In genomic region chr11:113587318-113587739, GRCh38 we compare ENCODE assay signal across 11 cellular contexts.
DNase-seq lines count a peak whose midpoint lies in the region; ATAC-seq and TF ChIP-seq lines count a peak whose summit lies in the region.
"Had no signal": no experiment of that assay in that cellular context is flagged by ENCODE, and none has a peak within 500 bp of the region (broad histone marks: within the 10 kb centered on the region; RNA-seq: fewer than 3 reads in every experiment).

No MANE protein-coding gene starts in this region.

- peak overlapping the region; percentile 76 for H3K27ac Mint-ChIP-seq in activated CD4-positive, alpha-beta memory T cell treated with anti-CD3 and anti-CD28 coated beads for 36 hours
- H3K27ac Mint-ChIP-seq: CD8-positive, alpha-beta T cell had no signal

- H3K27me3 ChIP-seq in body of pancreas = no peaks in the 10 kb centered on the region
- H3K27me3 ChIP-seq: SJCRH30 had no signal

- H3K36me3 Mint-ChIP-seq in activated CD4-positive, alpha-beta memory T cell treated with anti-CD3 and anti-CD28 coated beads for 36 hours = no peaks in the 10 kb centered on the region
- H3K36me3 Mint-ChIP-seq: CD8-positive, alpha-beta T cell had no signal

- TF ChIP-seq CTCF in body of pancreas (IDR thresholded peaks at IDR 0.05) = no peak

- H3K4me3 ChIP-seq in body of pancreas = no peak overlapping the region
- H3K4me3 ChIP-seq: SJCRH30 had no signal

- H3K4me3 Mint-ChIP-seq in activated CD4-positive, alpha-beta memory T cell treated with anti-CD3 and anti-CD28 coated beads for 36 hours = no peak overlapping the region
- H3K4me3 Mint-ChIP-seq: CD8-positive, alpha-beta T cell had no signal

- ATAC-seq in HG02981 (IDR thresholded peaks at IDR 0.05; ENCODE audit: unreplicated experiment) = peak; percentile 85
- no peak for ATAC-seq in body of pancreas
- ATAC-seq: CD8-positive, alpha-beta T cell had no signal

- POLR2A ChIA-PET in activated CD4-positive, alpha-beta memory T cell treated with anti-CD3 and anti-CD28 coated beads for 36 hours (lab: Charles Lee) = interaction anchor here (0.9 to 1.3 kb wide), 2 partner anchors 9 to 149 kb away, joined by 3 read pairs; no protein-coding TSS in a partner anchor

- WGBS in body of pancreas, 2 donors = 78 to 81% methylated on average over 4 of the region's 4 CpGs

- H3K27ac ChIP-seq in body of pancreas = no peak overlapping the region
- H3K27ac ChIP-seq: SJCRH30 had no signal

- peaks cover 16% of the 10 kb centered on the region for H3K4me1 Mint-ChIP-seq in activated CD4-positive, alpha-beta memory T cell treated with anti-CD3 and anti-CD28 coated beads for 36 hours (ENCODE audit: low read depth)

- TF ChIP-seq POLR2A in body of pancreas (IDR thresholded peaks at IDR 0.05) = no peak

- no peaks in the 10 kb centered on the region for H3K9me3 Mint-ChIP-seq in activated CD4-positive, alpha-beta memory T cell treated with anti-CD3 and anti-CD28 coated beads for 36 hours
- H3K9me3 Mint-ChIP-seq: CD8-positive, alpha-beta T cell had no signal

- intact Hi-C loops in activated CD4-positive, alpha-beta memory T cell treated with anti-CD3 and anti-CD28 coated beads for 36 hours (cut with micrococcal nuclease) = loop anchor here (1.0 to 5.0 kb wide), 3 partner anchors 24 to 273 kb away; partner anchors contain the start of genes TTC12 and ZW10
- intact Hi-C loops in body of pancreas (cut with DNase I) = no loop called here

- CTCF ChIA-PET in activated CD4-positive, alpha-beta memory T cell treated with anti-CD3 and anti-CD28 coated beads for 36 hours (lab: Charles Lee) = interaction anchor here (0.6 to 1.6 kb wide), 3 partner anchors 46 to 748 kb away, joined by 3 to 4 read pairs (median 3); partner anchors contain the start of gene ZW10

- no peaks in the 10 kb centered on the region for H3K4me1 ChIP-seq in body of pancreas
- H3K4me1 ChIP-seq: SJCRH30 had no signal

- DNase-seq in stimulated activated CD4-positive, alpha-beta T cell treated with anti-CD3 and anti-CD28 coated beads, Interleukin-12 subunit alpha, Interleukin-12 subunit beta, amount 100 ng/mL, for 48 hours (ENCODE audit: low read depth in 2 of 3, low spot score in 1 of 3) = peak; percentile 27 to 45 (median 30)
- DNase-seq in stimulated activated CD4-positive, alpha-beta T cell treated with anti-CD3 and anti-CD28 coated beads, Interleukin-4, amount 100 ng/mL, for 4 hours = no peak
- DNase-seq in activated CD4-positive, alpha-beta memory T cell treated with anti-CD3 and anti-CD28 coated beads for 36 hours = peak; percentile 73
- peak; percentile 14 for DNase-seq in stromal cell of bone marrow (ENCODE audit: low read depth)
- DNase-seq in body of pancreas = no peak
- no peak for DNase-seq in NCI-H82 treated with DMSO at 0.1 percent for 48 hours (lab: John Stamatoyannopoulos, UW; ENCODE audit: unreplicated experiment)
- no peak for DNase-seq in cerebellum (ENCODE audit: low spot score)
- DNase-seq: CD8-positive, alpha-beta T cell; SJCRH30; trophoblast cell had no signal

- peaks cover 12% of the 10 kb centered on the region for H3K27me3 Mint-ChIP-seq in activated CD4-positive, alpha-beta memory T cell treated with anti-CD3 and anti-CD28 coated beads for 36 hours

- no peaks in the 10 kb centered on the region for H3K9me3 ChIP-seq in body of pancreas
- H3K9me3 ChIP-seq: SJCRH30 had no signal

- H3K36me3 ChIP-seq in body of pancreas (replicated peaks in 1 of 2; ENCODE audit: insufficient read depth in 1 of 2, low read depth in 2 of 2) = no peaks in the 10 kb centered on the region
- H3K36me3 ChIP-seq: SJCRH30 had no signal

Comparison
In these comparisons a context has a peak if more than half of its experiments do, and no peak if none do; other contexts are left out.
1. DNase-seq: peak in stimulated activated CD4-positive, alpha-beta T cell treated with anti-CD3 and anti-CD28 coated beads, Interleukin-12 subunit alpha, Interleukin-12 subunit beta, amount 100 ng/mL, for 48 hours (3 of 3), activated CD4-positive, alpha-beta memory T cell treated with anti-CD3 and anti-CD28 coated beads for 36 hours (single experiment) and stromal cell of bone marrow (single experiment); none in stimulated activated CD4-positive, alpha-beta T cell treated with anti-CD3 and anti-CD28 coated beads, Interleukin-4, amount 100 ng/mL, for 4 hours (0 of 2), body of pancreas (0 of 4), NCI-H82 treated with DMSO at 0.1 percent for 48 hours (single experiment) and cerebellum (single experiment).